Comparison of ENCODE assay signal across 8 cellular contexts in the genomic region with DNA sequence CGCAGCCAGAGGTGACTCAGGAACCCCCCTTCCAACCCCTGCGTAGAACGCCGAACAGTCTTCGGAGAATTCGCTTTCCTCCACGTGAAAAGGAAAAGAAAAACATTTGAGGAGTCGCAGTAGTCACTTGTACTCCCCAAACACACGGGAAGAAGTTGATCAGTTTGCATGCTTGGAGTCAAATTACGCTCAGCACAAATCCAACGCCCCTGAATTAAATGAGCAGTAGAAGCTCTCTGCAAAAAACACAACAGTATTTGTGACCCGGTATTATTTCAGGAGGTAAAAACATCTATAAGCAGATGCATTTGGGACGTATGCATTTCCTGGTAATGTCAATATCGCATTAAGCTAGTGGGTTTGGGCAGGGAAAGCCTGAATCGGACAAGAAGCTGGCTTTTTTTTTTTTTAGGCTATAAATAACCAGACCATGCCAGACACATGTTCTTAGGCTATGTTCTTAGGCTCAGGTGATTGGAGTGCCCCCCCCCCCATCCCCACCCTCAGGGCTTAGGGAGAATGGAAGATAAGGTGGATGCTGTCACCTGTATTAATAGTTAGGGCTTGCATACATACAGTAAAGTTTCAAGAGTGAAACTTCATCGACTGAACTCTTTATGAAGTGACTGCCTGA. TPM values are rescaled to one million over a fixed set of nuclear protein-coding genes. Genes with fewer than 3 reads are reported as not detected.
A peak's percentile ranks its signal among the peaks of the same experiment; 100 is the strongest.
DNase-seq lines count a peak whose midpoint lies in the region; ATAC-seq, FAIRE-seq and TF ChIP-seq lines count a peak whose summit lies in the region.

No MANE protein-coding gene starts in this region.

- no peak for TF ChIP-seq CTCF in endothelial cell of umbilical vein (IDR thresholded peaks at IDR 0.05; ENCODE audit: extremely low read depth in 1 of 2, insufficient read depth in 1 of 2, low read depth in 1 of 2, low read length in 2 of 2)

- H3K36me3 ChIP-seq in endothelial cell of umbilical vein (ENCODE audit: control insufficient read depth in 2 of 2, extremely low read depth in 1 of 2, insufficient read depth in 2 of 2, low read length in 2 of 2) = no peaks in the 10 kb centered on the region

- dilution Hi-C loops in endothelial cell of umbilical vein (cut with MboI; ENCODE audit: extremely low pct_ligation_motif_present, low sequenced_read_pairs) = no loop called here

- ATAC-seq in stimulated activated naive CD8-positive, alpha-beta T cell treated with anti-CD3 and anti-CD28 coated beads, Interleukin-15, Interleukin-2, amounts not matched to agents 100 U/mL and 50 U/mL, for 24 hours = no peak
- ATAC-seq in naive thymus-derived CD8-positive, alpha-beta T cell = no peak
- ATAC-seq in GM19328 (IDR thresholded peaks at IDR 0.05; ENCODE audit: unreplicated experiment) = no peak

- in situ Hi-C loops in SK-MEL-5 (cut with HindIII; ENCODE audit: low pct_unique_long_range_greater_than_20kb, low sequenced_read_pairs) = no loop called here

- CTCF ChIA-PET in endothelial cell of umbilical vein (lab: Charles Lee) = interaction anchor here (0.6 to 3.0 kb wide), 14 partner anchors 12 to 556 kb away, joined by 3 to 29 read pairs (median 5); no protein-coding TSS in a partner anchor

- peak overlapping the region; percentile 74 to 88 (median 83) for H3K4me3 ChIP-seq in endothelial cell of umbilical vein (replicated peaks in 1 of 3; ENCODE audit: insufficient read depth in 1 of 3, low read depth in 1 of 3, low read length in 3 of 3)

- H3K4me1 Mint-ChIP-seq in stimulated activated naive CD8-positive, alpha-beta T cell treated with anti-CD3 and anti-CD28 coated beads, Interleukin-15, Interleukin-2, amounts not matched to agents 100 ng/mL and 50 ng/mL, for 24 hours (ENCODE audit: low read depth) = peaks cover 23% of the 10 kb centered on the region
- peaks cover 13 to 33% (median 28%) of the 10 kb centered on the region in 4 donors for H3K4me1 Mint-ChIP-seq in naive thymus-derived CD8-positive, alpha-beta T cell

- no peaks in the 10 kb centered on the region for H4K20me1 ChIP-seq in endothelial cell of umbilical vein (replicated peaks; ENCODE audit: control insufficient read depth, extremely low read depth, insufficient read depth, low read length)

- POLR2A ChIA-PET in endothelial cell of umbilical vein (lab: Charles Lee) = interaction anchor here (0.8 kb wide), 1 partner anchor 179 kb away, joined by 3 read pairs; no protein-coding TSS in a partner anchor
- POLR2A ChIA-PET in naive thymus-derived CD8-positive, alpha-beta T cell (lab: Charles Lee) = interaction anchor here (0.6 kb wide), 1 partner anchor 996 kb away, joined by 3 read pairs; a partner anchor contains a TSS

- H3K27ac Mint-ChIP-seq in stimulated activated naive CD8-positive, alpha-beta T cell treated with anti-CD3 and anti-CD28 coated beads, Interleukin-15, Interleukin-2, amounts not matched to agents 100 ng/mL and 50 ng/mL, for 24 hours = peak overlapping the region; percentile 88
- H3K27ac Mint-ChIP-seq in naive thymus-derived CD8-positive, alpha-beta T cell = peak overlapping the region; percentile 93 to 98 (median 96)

- H3K4me1 ChIP-seq in endothelial cell of umbilical vein (ENCODE audit: control insufficient read depth, extremely low read depth, insufficient read depth, low read length) = peaks cover 24% of the 10 kb centered on the region

- H3K9me3 Mint-ChIP-seq in stimulated activated naive CD8-positive, alpha-beta T cell treated with anti-CD3 and anti-CD28 coated beads, Interleukin-15, Interleukin-2, amounts not matched to agents 100 ng/mL and 50 ng/mL, for 24 hours = no peaks in the 10 kb centered on the region
- H3K9me3 Mint-ChIP-seq in naive thymus-derived CD8-positive, alpha-beta T cell = peaks cover 0 to 1% (median 0%) of the 10 kb centered on the region in 9 donors

- FAIRE-seq in endothelial cell of umbilical vein (lab: Jason Lieb, UNC) (peak; percentile 43), RCC 7860 (lab: Jason Lieb, UNC) (no peak)

- H3K4me2 ChIP-seq in endothelial cell of umbilical vein (ENCODE audit: insufficient read depth, low read length) = peak overlapping the region; percentile 100

- H3K9me1 ChIP-seq in endothelial cell of umbilical vein (replicated peaks; ENCODE audit: control insufficient read depth, extremely low read depth, insufficient read depth, low read length) = no peaks in the 10 kb centered on the region

- BruUV-seq in endothelial cell of umbilical vein (replicated peaks; lab: Mats Ljungman, UMichigan) = no TSS peak

- H3K36me3 Mint-ChIP-seq in stimulated activated naive CD8-positive, alpha-beta T cell treated with anti-CD3 and anti-CD28 coated beads, Interleukin-15, Interleukin-2, amounts not matched to agents 100 ng/mL and 50 ng/mL, for 24 hours (ENCODE audit: low read depth) = no peaks in the 10 kb centered on the region
- H3K36me3 Mint-ChIP-seq in naive thymus-derived CD8-positive, alpha-beta T cell = no peaks in the 10 kb centered on the region

- intact Hi-C loops in endothelial cell of umbilical vein (cut with micrococcal nuclease) = loop anchor here (2.0 kb wide), 2 partner anchors 68 to 830 kb away; a partner anchor contains a TSS

- peaks cover 10 to 11% of the 10 kb centered on the region in 2 experiments for H3K27me3 ChIP-seq in endothelial cell of umbilical vein (ENCODE audit: control insufficient read depth in 2 of 2, insufficient read depth in 2 of 2, low read length in 2 of 2)

- H2AFZ ChIP-seq in endothelial cell of umbilical vein (ENCODE audit: low read depth, low read length) = peak overlapping the region; percentile 76

- H3K27me3 Mint-ChIP-seq in stimulated activated naive CD8-positive, alpha-beta T cell treated with anti-CD3 and anti-CD28 coated beads, Interleukin-15, Interleukin-2, amounts not matched to agents 100 ng/mL and 50 ng/mL, for 24 hours = peaks cover 5% of the 10 kb centered on the region
- H3K27me3 Mint-ChIP-seq in naive thymus-derived CD8-positive, alpha-beta T cell = peaks cover 4 to 20% (median 12%) of the 10 kb centered on the region in 5 donors

- H3K9me3 ChIP-seq in endothelial cell of umbilical vein (replicated peaks; ENCODE audit: control insufficient read depth, insufficient read depth, low read length) = no peaks in the 10 kb centered on the region

- DNase-seq in stimulated activated naive CD8-positive, alpha-beta T cell treated with anti-CD3 and anti-CD28 coated beads, Interleukin-15, Interleukin-2, amounts not matched to agents 100 U/mL and 50 U/mL, for 24 hours = no peak
- peak; percentile 5 for DNase-seq in SK-MEL-5 (ENCODE audit: low read depth, low spot score)
- DNase-seq in endothelial cell of umbilical vein (ENCODE audit: low read depth, low spot score) = peak; percentile 62
- DNase-seq in naive thymus-derived CD8-positive, alpha-beta T cell = peak in 3 of 10 donors; percentile 5 to 26 (median 22)
- DNase-seq in RCC 7860 (ENCODE audit: low spot score) = no peak
- no peak for DNase-seq in epidermal melanocyte (ENCODE audit: insufficient read length, low spot score)

- peak overlapping the region; percentile 95 for H3K9ac ChIP-seq in endothelial cell of umbilical vein (replicated peaks; ENCODE audit: extremely low read depth, insufficient read depth, low read length)

- peak overlapping the region; percentile 42 for H3K27ac ChIP-seq in endothelial cell of umbilical vein (ENCODE audit: insufficient read depth, low read depth, low read length)

- no peak for TF ChIP-seq POLR2A in endothelial cell of umbilical vein (IDR thresholded peaks at IDR 0.05; ENCODE audit: low read depth, low read length)

- peak overlapping the region; percentile 94 for H3K4me3 Mint-ChIP-seq in stimulated activated naive CD8-positive, alpha-beta T cell treated with anti-CD3 and anti-CD28 coated beads, Interleukin-15, Interleukin-2, amounts not matched to agents 100 ng/mL and 50 ng/mL, for 24 hours
- peak overlapping the region; percentile 89 to 99 (median 95) for H3K4me3 Mint-ChIP-seq in naive thymus-derived CD8-positive, alpha-beta T cell

- peaks cover 2% of the 10 kb centered on the region for H3K79me2 ChIP-seq in endothelial cell of umbilical vein (ENCODE audit: control insufficient read depth, insufficient read depth, low read length)

TF ChIP-seq in endothelial cell of umbilical vein, 7 proteins besides CTCF, POLR2A, EP300 and RAD21:
- TF ChIP-seq EZH2 (IDR thresholded peaks at IDR 0.05; ENCODE audit: borderline replicate concordance, low read depth, low read length, severe bottlenecking) (no peak), POLR2AphosphoS5 (IDR thresholded peaks at IDR 0.05; ENCODE audit: insufficient read depth, low read depth, low read length) (no peak), GATA2 (IDR thresholded peaks at IDR 0.05; ENCODE audit: insufficient read depth, insufficient read length, low read depth, low read length) (no peak), JUN (IDR thresholded peaks at IDR 0.05; ENCODE audit: borderline replicate concordance, insufficient read depth, insufficient read length, low read depth) (no peak), FOS (IDR thresholded peaks at IDR 0.05; ENCODE audit: borderline replicate concordance, insufficient read depth, low read length) (no peak), MYC (IDR thresholded peaks at IDR 0.05; ENCODE audit: low read depth, low read length) (no peak)
- TF ChIP-seq, protein P1, sequence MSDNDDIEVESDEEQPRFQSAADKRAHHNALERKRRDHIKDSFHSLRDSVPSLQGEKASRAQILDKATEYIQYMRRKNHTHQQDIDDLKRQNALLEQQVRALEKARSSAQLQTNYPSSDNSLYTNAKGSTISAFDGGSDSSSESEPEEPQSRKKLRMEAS (IDR thresholded peaks at IDR 0.05; ENCODE audit: insufficient read depth, insufficient read length) = no peak
TF ChIP-seq in endothelial cell of umbilical vein: peak in this region for 0.

RNA-seq across cellular contexts. Expression of a gene that starts 0.9 kb away (rescaled TPM):
- total RNA-seq in SK-MEL-5 (2014; rRNA removed; shearing (Covaris generic)) = 14.9 and 15.2 TPM in 2 replicates
- polyA plus RNA-seq in SK-MEL-5 (2015; cell fraction: cytosol; rRNA removed) = 13.5 and 17.8 TPM in 2 replicates
- 7.0 and 7.8 TPM in 2 replicates for polyA plus RNA-seq in SK-MEL-5 (2015; cell fraction: nucleus; rRNA removed)
- 24.4 and 27.3 TPM in 2 replicates for total RNA-seq in endothelial cell of umbilical vein
- 8.6 and 11.9 TPM in 2 replicates for polyA plus RNA-seq in endothelial cell of umbilical vein
- polyA plus RNA-seq in endothelial cell of umbilical vein (2011; cell fraction: cytosol; rRNA removed) = 7.4 and 7.8 TPM in 2 replicates
- 11.9 and 13.6 TPM in 2 replicates for polyA plus RNA-seq in endothelial cell of umbilical vein (2011; cell fraction: nucleus; rRNA removed)
- polyA plus RNA-seq in endothelial cell of umbilical vein (2012) = 9.5 and 13.5 TPM in 2 replicates
- 61.3 and 76.6 TPM in 2 replicates for polyA minus RNA-seq in endothelial cell of umbilical vein
- polyA minus RNA-seq in endothelial cell of umbilical vein (2011; cell fraction: cytosol; rRNA and poly(A)+ RNA removed) = 3.2 TPM
- 94.9 and 130 TPM in 2 replicates for polyA minus RNA-seq in endothelial cell of umbilical vein (2011; cell fraction: nucleus; rRNA and poly(A)+ RNA removed)
- 10 to 100 TPM in 1 of 2 experiments, 1 to 10 TPM in 1; 9.9 to 12.8 TPM for total RNA-seq in naive thymus-derived CD8-positive, alpha-beta T cell
- 10 to 100 TPM; 10.4 to 15.2 (median 12.4) TPM for polyA plus RNA-seq in naive thymus-derived CD8-positive, alpha-beta T cell

Comparison
In these comparisons a context has a peak if more than half of its experiments do, and no peak if none do; other contexts are left out.
1. DNase-seq: peak in SK-MEL-5 (single experiment) and endothelial cell of umbilical vein (single experiment); none in stimulated activated naive CD8-positive, alpha-beta T cell treated with anti-CD3 and anti-CD28 coated beads, Interleukin-15, Interleukin-2, amounts not matched to agents 100 U/mL and 50 U/mL, for 24 hours (single experiment), RCC 7860 (single experiment) and epidermal melanocyte (single experiment).